Comparison of ENCODE assay signal across 18 cellular contexts in the genomic region with DNA sequence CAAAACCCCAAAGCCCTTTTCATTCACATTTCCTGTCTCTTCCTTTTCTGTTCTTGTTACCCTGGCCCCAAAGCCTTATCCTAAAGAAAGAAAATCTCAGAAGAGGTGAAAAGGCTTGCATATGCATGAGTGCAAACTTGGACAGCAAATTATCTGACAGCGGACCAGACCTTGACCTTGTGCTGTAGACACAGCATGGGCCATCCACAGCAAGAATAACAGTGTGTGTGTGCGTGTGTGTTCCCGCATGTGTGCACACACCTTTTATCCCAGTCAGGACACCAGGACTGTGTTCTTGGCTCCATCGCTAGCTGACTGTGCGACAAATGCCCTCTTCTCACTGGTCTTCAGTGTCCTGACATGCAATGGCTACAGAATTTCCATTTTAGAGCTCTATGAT.
"Had no signal": no experiment of that assay in that cellular context is flagged by ENCODE, and none has a peak within 500 bp of the region (broad histone marks: within the 10 kb centered on the region; RNA-seq: fewer than 3 reads in every experiment).

No MANE protein-coding gene starts in this region.

- H3K9me3 ChIP-seq: gastrocnemius medialis, ovary, right atrium auricular region had no signal

- H3K4me1 ChIP-seq: esophagus muscularis mucosa, gastrocnemius medialis, right atrium auricular region had no signal

- H3K27me3 ChIP-seq: gastrocnemius medialis, heart right ventricle, ovary, right atrium auricular region had no signal

- H3K36me3 ChIP-seq: ovary had no signal

- H3K4me2 ChIP-seq: smooth muscle cell had no signal

- H3K4me3 ChIP-seq: esophagus muscularis mucosa, gastrocnemius medialis, heart right ventricle, left ventricle myocardium inferior, lung, ovary, right atrium auricular region, smooth muscle cell had no signal

- H3K27ac ChIP-seq: epithelial cell of prostate, esophagus muscularis mucosa, gastrocnemius medialis, ovary, right atrium auricular region had no signal

- ATAC-seq: gastrocnemius medialis; heart right ventricle; left cardiac atrium; naive thymus-derived CD8-positive, alpha-beta T cell had no signal

- DNase-seq: effector memory CD4-positive, alpha-beta T cell; gastrocnemius medialis; heart right ventricle; immature natural killer cell; kidney; left cardiac atrium; left ventricle myocardium inferior; mesenchymal stem cell; naive thymus-derived CD8-positive, alpha-beta T cell; ovary; stimulated activated CD4-positive, alpha-beta T cell treated with anti-CD3 and anti-CD28 coated beads, Interleukin-2, amount 100 ng/mL, for 48 hours; stimulated activated naive CD4-positive, alpha-beta T cell treated with Interleukin-2 at 50 U/mL for 16 hours; trophoblast cell had no signal
